21 cellular contexts compared by ENCODE assay signal in genomic region chr3:27078246-27078913, GRCh38.
A peak's percentile ranks its signal among the peaks of the same experiment; 100 is the strongest.
DNase-seq lines count a peak whose midpoint lies in the region; ATAC-seq lines count a peak whose summit lies in the region.
"Had no signal": no experiment of that assay in that cellular context is flagged by ENCODE, and none has a peak within 500 bp of the region (broad histone marks: within the 10 kb centered on the region; RNA-seq: fewer than 3 reads in every experiment).

No MANE protein-coding gene starts in this region.

- H3K9me3 Mint-ChIP-seq in stimulated activated naive B cell treated with anti-CD40 and anti-IgM and Interleukin-4, amounts not matched to agents 10 μg/mL and 1 μg/mL and 100 μg/mL, for 72 hours, result no peaks in the 10 kb centered on the region
- H3K9me3 Mint-ChIP-seq: CD4-positive, alpha-beta T cell had no signal

- H3K4me3 ChIP-seq in HAP-1, result no peak overlapping the region
- no peak overlapping the region for H3K4me3 ChIP-seq in adipocyte (ENCODE audit: low read length)
- H3K4me3 ChIP-seq: BLaER1 treated with 17β-estradiol and CSF1 and Interleukin-3, amounts not matched to agents 10 nM and 100 nM; K562 had no signal

- H3K4me1 ChIP-seq in HAP-1 (peaks cover 63% of the 10 kb centered on the region), adipocyte (ENCODE audit: control insufficient read depth, insufficient read depth, low read length) (peaks cover 11% of the 10 kb centered on the region)

- H3K27ac Mint-ChIP-seq in stimulated activated naive B cell treated with anti-CD40 and anti-IgM and Interleukin-4, amounts not matched to agents 10 μg/mL and 1 μg/mL and 100 μg/mL, for 72 hours, result no peak overlapping the region
- H3K27ac Mint-ChIP-seq: CD4-positive, alpha-beta T cell had no signal

- H3K4me1 Mint-ChIP-seq in stimulated activated naive B cell treated with anti-CD40 and anti-IgM and Interleukin-4, amounts not matched to agents 10 μg/mL and 1 μg/mL and 100 μg/mL, for 72 hours, result no peaks in the 10 kb centered on the region

- in situ Hi-C loops in HAP-1 (cut with MboI; ENCODE audit: low sequenced_read_pairs), result no loop called here

- H3K27me3 ChIP-seq in HAP-1 (ENCODE audit: low read depth) (no peaks in the 10 kb centered on the region), adipocyte (replicated peaks; ENCODE audit: control insufficient read depth, insufficient read depth, low read length) (no peaks in the 10 kb centered on the region)

- H3K36me3 Mint-ChIP-seq in stimulated activated naive B cell treated with anti-CD40 and anti-IgM and Interleukin-4, amounts not matched to agents 10 μg/mL and 1 μg/mL and 100 μg/mL, for 72 hours, result no peaks in the 10 kb centered on the region

- ATAC-seq in stimulated activated naive B cell treated with anti-CD40 and anti-IgM and Interleukin-4, amounts not matched to agents 10 μg/mL and 1 μg/mL and 100 μg/mL, for 72 hours (replicated peaks), result no peak
- ATAC-seq: K562 had no signal

- H3K9ac ChIP-seq in adipocyte (ENCODE audit: low read length), result no peak overlapping the region
- H3K9ac ChIP-seq: BLaER1 treated with 17β-estradiol and CSF1 and Interleukin-3, amounts not matched to agents 10 nM and 100 nM had no signal

- peak; percentile 81 to 99 for DNase-seq in HAP-1 (ENCODE audit: low spot score in 2 of 2)
- peak; percentile 22 for DNase-seq in adipocyte (ENCODE audit: low read depth)
- peak; percentile 7 for DNase-seq in left kidney (ENCODE audit: low read depth, low spot score)
- DNase-seq in renal cortical epithelial cell (ENCODE audit: low read depth), result peak; percentile 40
- DNase-seq in NCI-H774 (lab: John Stamatoyannopoulos, UW), result no peak
- DNase-seq in mucosa of gallbladder (ENCODE audit: low spot score), result no peak
- no peak for DNase-seq in stimulated activated naive B cell treated with anti-CD40 and anti-IgM and Interleukin-4, amounts not matched to agents 10 μg/mL and 1 μg/mL and 100 μg/mL, for 72 hours
- DNase-seq in globus pallidus (ENCODE audit: low spot score), result no peak
- DNase-seq: CD4-positive, alpha-beta T cell; GOT3; Kasumi-1; NCI-H1092 treated with DMSO at 0.1 percent for 48 hours; NCI-H1436; NCI-H187 treated with DMSO at 0.1 percent for 48 hours; NCI-H2107; NCI-H524; NCI-H748 treated with DMSO at 0.1 percent for 48 hours; Right ventricle myocardium superior; RPMI8226 had no signal

- H3K4me3 Mint-ChIP-seq in stimulated activated naive B cell treated with anti-CD40 and anti-IgM and Interleukin-4, amounts not matched to agents 10 μg/mL and 1 μg/mL and 100 μg/mL, for 72 hours, result no peak overlapping the region
- H3K4me3 Mint-ChIP-seq: CD4-positive, alpha-beta T cell had no signal

- no peaks in the 10 kb centered on the region for H3K9me3 ChIP-seq in HAP-1
- no peaks in the 10 kb centered on the region for H3K9me3 ChIP-seq in adipocyte (ENCODE audit: control insufficient read depth, low read length)
- H3K9me3 ChIP-seq: BLaER1 treated with 17β-estradiol and CSF1 and Interleukin-3, amounts not matched to agents 10 nM and 100 nM had no signal

- H3K36me3 ChIP-seq in HAP-1 (replicated peaks) (no peaks in the 10 kb centered on the region), adipocyte (ENCODE audit: control insufficient read depth, insufficient read depth, low read length, severe bottlenecking) (no peaks in the 10 kb centered on the region)
- H3K36me3 ChIP-seq: BLaER1 treated with 17β-estradiol and CSF1 and Interleukin-3, amounts not matched to agents 10 nM and 100 nM had no signal

- H3K27me3 Mint-ChIP-seq in stimulated activated naive B cell treated with anti-CD40 and anti-IgM and Interleukin-4, amounts not matched to agents 10 μg/mL and 1 μg/mL and 100 μg/mL, for 72 hours, result peaks cover 0 to 7% of the 10 kb centered on the region in 2 donors

Comparison
In these comparisons a context has a peak if more than half of its experiments do, and no peak if none do; other contexts are left out.
1. DNase-seq: peak in HAP-1 (2 of 2), adipocyte (single experiment), left kidney (single experiment) and renal cortical epithelial cell (single experiment); none in NCI-H774 (single experiment), mucosa of gallbladder (single experiment), stimulated activated naive B cell treated with anti-CD40 and anti-IgM and Interleukin-4, amounts not matched to agents 10 μg/mL and 1 μg/mL and 100 μg/mL, for 72 hours (single experiment) and globus pallidus (single experiment).